8 cellular contexts compared by ENCODE assay signal in the genomic region with DNA sequence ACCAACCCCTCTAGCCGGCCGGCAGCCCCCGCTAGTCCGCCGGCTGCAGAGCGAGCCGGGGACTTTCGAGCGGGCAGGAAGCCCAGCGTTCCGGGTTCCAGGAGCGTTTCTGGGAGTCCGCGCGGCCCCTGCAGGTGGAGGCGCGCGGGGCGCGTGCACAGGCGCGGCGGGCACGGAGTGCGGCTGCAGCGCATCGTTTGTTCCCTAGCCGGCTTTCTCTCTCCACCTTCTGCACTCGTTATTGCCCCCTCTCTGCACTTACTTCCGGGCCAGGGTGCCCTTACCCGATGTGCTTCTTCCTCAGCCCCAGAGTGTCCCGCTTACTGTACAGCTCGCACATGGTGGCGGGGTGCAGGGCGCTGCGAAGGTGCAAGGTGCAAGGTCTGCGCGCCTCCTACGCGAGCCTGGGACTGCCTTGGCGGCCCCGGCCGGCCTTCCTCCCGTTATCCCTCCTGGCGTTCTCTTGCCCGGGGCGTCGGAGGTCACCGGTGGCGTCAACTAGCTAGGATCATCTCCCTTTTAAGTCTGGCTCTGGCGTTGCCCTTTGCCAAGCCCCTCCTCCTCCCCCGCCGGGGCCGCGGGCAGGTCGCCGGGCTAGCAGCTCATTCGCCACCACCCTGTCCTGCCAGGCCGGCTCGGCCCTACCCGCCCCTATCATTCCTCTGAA. TPM values are rescaled to one million over a fixed set of nuclear protein-coding genes. Genes with fewer than 3 reads are reported as not detected.
DNase-seq lines count a peak whose midpoint lies in the region; ATAC-seq and TF ChIP-seq lines count a peak whose summit lies in the region.

ETNPPL (minus strand) TSS at position 495 of the 667 bp plus-strand sequence; CDS start at position 340, 155 bp downstream.

- no peaks in the 10 kb centered on the region for H3K36me3 ChIP-seq in osteoblast (ENCODE audit: insufficient read depth, low read length)

- ATAC-seq in GM19324 (IDR thresholded peaks at IDR 0.05; ENCODE audit: low FRiP score, unreplicated experiment): no peak

- no peaks in the 10 kb centered on the region for H3K79me2 ChIP-seq in osteoblast (ENCODE audit: insufficient read depth, low read length)

- peak; percentile 66 for DNase-seq in D341Med (ENCODE audit: low spot score)
- DNase-seq in KG1 (lab: John Stamatoyannopoulos, UW): peak; percentile 23
- peak; percentile 33 for DNase-seq in activated naive CD4-positive, alpha-beta T cell treated with anti-CD3 and anti-CD28 coated beads, Interleukin-2, amount 50 U/mL, for 16 hours
- peak; percentile 17 to 81 (median 62) for DNase-seq in head of caudate nucleus
- DNase-seq in osteoblast (ENCODE audit: insufficient read length, low spot score, missing footprints): no peak
- no peak for DNase-seq in NCI-H2196 treated with DMSO at 0.1 percent for 48 hours (lab: John Stamatoyannopoulos, UW; ENCODE audit: unreplicated experiment)
- DNase-seq in NCI-H226: no peak

- intact Hi-C loops in head of caudate nucleus (cut with DNase I): no loop called here

- H3K4me3 ChIP-seq in osteoblast (ENCODE audit: insufficient read depth, low read length): peak within 1 kb of the TSS; percentile 69

- TF ChIP-seq CTCF in osteoblast (IDR thresholded peaks at IDR 0.05; ENCODE audit: extremely low read depth, low read depth, low read length): no peak

- no peaks in the 10 kb centered on the region for H3K9me3 ChIP-seq in osteoblast (ENCODE audit: low read depth, low read length)

- H3K4me2 ChIP-seq in osteoblast (ENCODE audit: insufficient read depth, low read length): peak within 1 kb of the TSS; percentile 86

- H3K4me1 ChIP-seq in osteoblast (ENCODE audit: insufficient read depth, low read length): peaks cover 12% of the 10 kb centered on the region

- H4K20me1 ChIP-seq in osteoblast (ENCODE audit: insufficient read depth, low read length): no peaks in the 10 kb centered on the region

- H3K27ac ChIP-seq in osteoblast (ENCODE audit: low read depth, low read length): no peak within 1 kb of the TSS

- peaks cover 34% of the 10 kb centered on the region for H3K27me3 ChIP-seq in osteoblast (ENCODE audit: insufficient read depth, low read length)

- peak within 1 kb of the TSS; percentile 70 for H2AFZ ChIP-seq in osteoblast (ENCODE audit: low read length)

RNA-seq across cellular contexts. Expression of gene ETNPPL, which starts in this region (rescaled TPM):
- not detected in 2 replicates for total RNA-seq in osteoblast

Comparison
In these comparisons a context has a peak if more than half of its experiments do, and no peak if none do; other contexts are left out.
1. DNase-seq: peak in D341Med (single experiment), KG1 (single experiment), activated naive CD4-positive, alpha-beta T cell treated with anti-CD3 and anti-CD28 coated beads, Interleukin-2, amount 50 U/mL, for 16 hours (single experiment) and head of caudate nucleus (42 of 42); none in osteoblast (single experiment), NCI-H2196 treated with DMSO at 0.1 percent for 48 hours (single experiment) and NCI-H226 (single experiment).